ENCODE assay signal across 9 cellular contexts in genomic region chr19:15222738-15223648, GRCh38. TPM values are rescaled to one million over a fixed set of nuclear protein-coding genes. Genes with fewer than 3 reads are reported as not detected.
DNase-seq lines count a peak whose midpoint lies in the region; ATAC-seq and TF ChIP-seq lines count a peak whose summit lies in the region.
"Had no signal": no experiment of that assay in that cellular context is flagged by ENCODE, and none has a peak within 500 bp of the region (broad histone marks: within the 10 kb centered on the region; RNA-seq: fewer than 3 reads in every experiment).

No MANE protein-coding gene starts in this region.

- no peak overlapping the region for H3K4me3 ChIP-seq in CD4-positive, CD25-positive, alpha-beta regulatory T cell (ENCODE audit: low read depth, low read length)
- H3K4me3 ChIP-seq in Karpas-422 (ENCODE audit: low read length) (peak overlapping the region; percentile 44; the same call in 1 of the 2 replicates), fibroblast of mammary gland (ENCODE audit: control insufficient read depth, low read depth, low read length) (peak overlapping the region; percentile 70)

- no peak overlapping the region; the same call in 1 of the 2 replicates for H2AFZ ChIP-seq in Karpas-422 (ENCODE audit: low read length)

- peak overlapping the region; percentile 64 to 92 (median 78) for H3K4me3 Mint-ChIP-seq in CD4-positive, CD25-positive, alpha-beta regulatory T cell
- H3K4me3 Mint-ChIP-seq in activated T-helper 2 cell treated with anti-CD3 and anti-CD28 coated beads, Interferon-gamma antibody, Interleukin-2, Interleukin-4, amounts not matched to agents 10 μg/mL and 5 μg/mL and 100 μg/mL, durations not matched to agents 14 hours and 24 hours and 36 hours (ENCODE audit: low read depth) = peak overlapping the region; percentile 75
- peak overlapping the region; percentile 80 to 94 (median 88) for H3K4me3 Mint-ChIP-seq in naive B cell

- H3K9ac ChIP-seq in Karpas-422 (ENCODE audit: low read length) = peak overlapping the region; percentile 52

- H3K4me2 ChIP-seq in Karpas-422 (ENCODE audit: low read depth, low read length, poor library complexity, severe bottlenecking) = peak overlapping the region; percentile 56

- no peaks in the 10 kb centered on the region for H3K36me3 ChIP-seq in CD4-positive, CD25-positive, alpha-beta regulatory T cell (ENCODE audit: control insufficient read depth, insufficient read depth, low read length)
- no peaks in the 10 kb centered on the region for H3K36me3 ChIP-seq in Karpas-422 (ENCODE audit: insufficient read depth, low read length)

- H3K27me3 ChIP-seq in CD4-positive, CD25-positive, alpha-beta regulatory T cell (ENCODE audit: control insufficient read depth, insufficient read depth, low read length) = peaks cover 10% of the 10 kb centered on the region
- no peaks in the 10 kb centered on the region for H3K27me3 ChIP-seq in Karpas-422 (ENCODE audit: low read length)

- intact Hi-C loops in activated T-helper 2 cell treated with anti-CD3 and anti-CD28 coated beads, Interferon-gamma antibody, Interleukin-2, Interleukin-4, amounts not matched to agents 10 μg/mL and 5 μg/mL and 100 μg/mL, durations not matched to agents 14 hours and 24 hours and 36 hours (cut with micrococcal nuclease) = no loop called here

- peaks cover 28% of the 10 kb centered on the region for H3K27me3 Mint-ChIP-seq in CD4-positive, CD25-positive, alpha-beta regulatory T cell
- peaks cover 20% of the 10 kb centered on the region for H3K27me3 Mint-ChIP-seq in activated T-helper 2 cell treated with anti-CD3 and anti-CD28 coated beads, Interferon-gamma antibody, Interleukin-2, Interleukin-4, amounts not matched to agents 10 μg/mL and 5 μg/mL and 100 μg/mL, durations not matched to agents 14 hours and 24 hours and 36 hours (ENCODE audit: low read depth)
- peaks cover 14 to 36% (median 23%) of the 10 kb centered on the region in 3 donors for H3K27me3 Mint-ChIP-seq in naive B cell

- no peaks in the 10 kb centered on the region for H3K9me3 ChIP-seq in CD4-positive, CD25-positive, alpha-beta regulatory T cell (ENCODE audit: control insufficient read depth in 2 of 2, low read length in 2 of 2)
- no peaks in the 10 kb centered on the region for H3K9me3 ChIP-seq in Karpas-422 (ENCODE audit: low read length)

- TF ChIP-seq CTCF in fibroblast of mammary gland (conservative IDR thresholded peaks at IDR 0.05; ENCODE audit: control insufficient read depth, insufficient read depth, low read depth, low read length) = no peak

- no peak overlapping the region for H3K27ac ChIP-seq in CD4-positive, CD25-positive, alpha-beta regulatory T cell (ENCODE audit: insufficient read depth, low read length, poor library complexity, severe bottlenecking)
- H3K27ac ChIP-seq in Karpas-422 (ENCODE audit: low read length) = no peak overlapping the region

- H3K36me3 Mint-ChIP-seq in CD4-positive, CD25-positive, alpha-beta regulatory T cell = peaks cover 3% of the 10 kb centered on the region
- H3K36me3 Mint-ChIP-seq in activated T-helper 2 cell treated with anti-CD3 and anti-CD28 coated beads, Interferon-gamma antibody, Interleukin-2, Interleukin-4, amounts not matched to agents 10 μg/mL and 5 μg/mL and 100 μg/mL, durations not matched to agents 14 hours and 24 hours and 36 hours (ENCODE audit: low read depth) = no peaks in the 10 kb centered on the region
- H3K36me3 Mint-ChIP-seq in naive B cell = no peaks in the 10 kb centered on the region

- no peaks in the 10 kb centered on the region for H4K20me1 ChIP-seq in Karpas-422 (ENCODE audit: insufficient read depth, low read depth, low read length)

- ATAC-seq in CD4-positive, CD25-positive, alpha-beta regulatory T cell (ENCODE audit: low read depth in 2 of 2) = peak; percentile 79 to 86
- ATAC-seq in GM21515 (IDR thresholded peaks at IDR 0.05; ENCODE audit: unreplicated experiment) (peak; percentile 83), naive B cell (ENCODE audit: low read depth in 2 of 2) (peak; percentile 98 to 99)

- H3K79me2 ChIP-seq in Karpas-422 (ENCODE audit: low read length) = peaks cover 5% of the 10 kb centered on the region; the same call in 1 of the 2 replicates

- H3K9me2 ChIP-seq in Karpas-422 (replicated peaks; ENCODE audit: insufficient read depth, low read length) = no peaks in the 10 kb centered on the region

- peak overlapping the region in 2 of 3 donors; percentile 37 to 64 for H3K27ac Mint-ChIP-seq in CD4-positive, CD25-positive, alpha-beta regulatory T cell
- no peak overlapping the region for H3K27ac Mint-ChIP-seq in activated T-helper 2 cell treated with anti-CD3 and anti-CD28 coated beads, Interferon-gamma antibody, Interleukin-2, Interleukin-4, amounts not matched to agents 10 μg/mL and 5 μg/mL and 100 μg/mL, durations not matched to agents 14 hours and 24 hours and 36 hours
- peak overlapping the region in 4 of 6 donors; percentile 44 to 91 (median 76) for H3K27ac Mint-ChIP-seq in naive B cell

- peaks cover 0 to 22% (median 4%) of the 10 kb centered on the region in 4 donors for H3K4me1 Mint-ChIP-seq in CD4-positive, CD25-positive, alpha-beta regulatory T cell
- H3K4me1 Mint-ChIP-seq in activated T-helper 2 cell treated with anti-CD3 and anti-CD28 coated beads, Interferon-gamma antibody, Interleukin-2, Interleukin-4, amounts not matched to agents 10 μg/mL and 5 μg/mL and 100 μg/mL, durations not matched to agents 14 hours and 24 hours and 36 hours (ENCODE audit: low read depth) = peaks cover 9% of the 10 kb centered on the region
- peaks cover 13 to 23% (median 20%) of the 10 kb centered on the region in 3 donors for H3K4me1 Mint-ChIP-seq in naive B cell

- H3K4me1 ChIP-seq in CD4-positive, CD25-positive, alpha-beta regulatory T cell (ENCODE audit: control insufficient read depth, insufficient read depth, low read length, poor library complexity, severe bottlenecking) = peaks cover 17% of the 10 kb centered on the region
- peaks cover 11% of the 10 kb centered on the region for H3K4me1 ChIP-seq in Karpas-422 (ENCODE audit: low read length)

- peak; percentile 45 to 87 (median 56) for DNase-seq in CD4-positive, CD25-positive, alpha-beta regulatory T cell
- DNase-seq in Karpas-422 (peak; percentile 98), RPMI8226 (peak; percentile 91), fibroblast of mammary gland (ENCODE audit: low read depth) (peak; percentile 93), naive B cell (peak; percentile 77)
- peak; percentile 80 for DNase-seq in activated T-helper 2 cell treated with anti-CD3 and anti-CD28 coated beads, Interferon-gamma antibody, Interleukin-2, Interleukin-4, amounts not matched to agents 10 μg/mL and 5 μg/mL and 100 μg/mL, durations not matched to agents 14 hours and 24 hours and 36 hours (ENCODE audit: low spot score)
- peak; percentile 64 to 74 for DNase-seq in stimulated activated CD8-positive, alpha-beta memory T cell treated with anti-CD3 and anti-CD28 coated beads, Interleukin-7, amount 100 ng/mL, for 48 hours (ENCODE audit: extremely low read depth in 1 of 2, low read depth in 1 of 2)

- H3K9me3 Mint-ChIP-seq in CD4-positive, CD25-positive, alpha-beta regulatory T cell = no peaks in the 10 kb centered on the region
- no peaks in the 10 kb centered on the region for H3K9me3 Mint-ChIP-seq in activated T-helper 2 cell treated with anti-CD3 and anti-CD28 coated beads, Interferon-gamma antibody, Interleukin-2, Interleukin-4, amounts not matched to agents 10 μg/mL and 5 μg/mL and 100 μg/mL, durations not matched to agents 14 hours and 24 hours and 36 hours
- H3K9me3 Mint-ChIP-seq in naive B cell = no peaks in the 10 kb centered on the region

RNA-seq across cellular contexts. Expression of gene EPHX3, which starts 9.3 kb away (rescaled TPM):
- 0.22 TPM for total RNA-seq in CD4-positive, CD25-positive, alpha-beta regulatory T cell
- not detected for polyA plus RNA-seq in CD4-positive, CD25-positive, alpha-beta regulatory T cell
- total RNA-seq in Karpas-422 (2014; rRNA removed; shearing (Covaris generic); ENCODE audit: low replicate concordance) = 0.11 and 1.6 TPM in 2 replicates
- 0.16 TPM in 1 of 2 replicates, not detected in the other for total RNA-seq in activated T-helper 2 cell treated with anti-CD3 and anti-CD28 coated beads, Interferon-gamma antibody, Interleukin-2, Interleukin-4, amounts not matched to agents 10 μg/mL and 5 μg/mL and 100 μg/mL, durations not matched to agents 14 hours and 24 hours and 36 hours
- not detected for polyA plus RNA-seq in naive B cell (ENCODE audit: low read depth in 6 of 6)

RNA-seq across cellular contexts. Expression of gene NOTCH3, which starts 22.2 kb away (rescaled TPM):
- total RNA-seq in CD4-positive, CD25-positive, alpha-beta regulatory T cell = not detected
- not detected for polyA plus RNA-seq in CD4-positive, CD25-positive, alpha-beta regulatory T cell
- 0.45 and 3.2 TPM in 2 replicates for total RNA-seq in Karpas-422 (2014; rRNA removed; shearing (Covaris generic); ENCODE audit: low replicate concordance)
- total RNA-seq in activated T-helper 2 cell treated with anti-CD3 and anti-CD28 coated beads, Interferon-gamma antibody, Interleukin-2, Interleukin-4, amounts not matched to agents 10 μg/mL and 5 μg/mL and 100 μg/mL, durations not matched to agents 14 hours and 24 hours and 36 hours = not detected in 2 replicates
- not detected for polyA plus RNA-seq in naive B cell (ENCODE audit: low read depth in 6 of 6)
- total RNA-seq: T-helper 2 cell treated with Interferon-gamma antibody and Interleukin-4, amounts not matched to agents 100 ng/mL and 5 ng/mL, for 36 hours had no signal
